Comparison of ENCODE assay signal across 9 cellular contexts in the genomic region with DNA sequence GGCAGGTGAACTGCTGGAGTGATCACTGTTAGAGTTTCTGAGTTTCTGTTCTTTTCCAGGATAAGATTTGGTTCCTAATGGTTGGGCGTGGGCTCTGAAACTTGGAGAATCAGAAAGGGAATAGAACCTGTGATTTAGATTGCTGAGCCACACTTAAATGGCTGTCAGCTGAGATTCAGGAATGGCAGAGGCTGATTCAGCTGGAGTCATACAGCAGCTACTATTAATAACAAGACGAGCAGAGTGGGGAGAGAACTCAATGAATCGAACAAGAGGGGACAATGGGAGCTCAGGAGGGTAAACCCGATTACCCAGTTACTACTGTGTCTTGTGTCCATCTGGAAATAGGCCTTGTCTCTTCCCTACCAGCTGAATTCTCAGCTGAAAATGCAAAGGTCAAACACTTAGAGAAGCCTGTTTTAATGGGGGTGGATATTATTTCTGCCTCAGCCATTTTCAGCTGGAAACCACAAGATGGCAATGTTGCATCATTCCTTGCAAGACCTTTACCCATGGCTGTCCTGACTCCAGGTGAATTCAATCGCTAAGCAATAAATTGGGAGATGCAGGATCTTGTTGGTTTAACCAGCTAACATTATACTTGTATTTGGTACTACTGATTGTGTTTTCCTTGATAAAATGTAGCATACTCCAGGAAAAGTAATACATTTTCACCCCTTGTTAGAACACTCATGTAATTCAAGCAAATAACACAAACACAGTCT.
DNase-seq lines count a peak whose midpoint lies in the region; ATAC-seq and TF ChIP-seq lines count a peak whose summit lies in the region.
"Had no signal": no experiment of that assay in that cellular context is flagged by ENCODE, and none has a peak within 500 bp of the region (broad histone marks: within the 10 kb centered on the region; RNA-seq: fewer than 3 reads in every experiment).

No MANE protein-coding gene starts in this region.

- H4K91ac ChIP-seq in neuronal stem cell (ENCODE audit: low read depth, low read length, poor library complexity), result no peak overlapping the region

- no peak overlapping the region for H2BK120ac ChIP-seq in neuronal stem cell (ENCODE audit: low read depth, low read length)

- H3K18ac ChIP-seq in neuronal stem cell (ENCODE audit: low read length), result no peak overlapping the region

- TF ChIP-seq POLR2A in GM18505 (IDR thresholded peaks at IDR 0.05; ENCODE audit: borderline replicate concordance, extremely low read depth, insufficient read depth, insufficient read length), result no peak

- H3K4ac ChIP-seq in neuronal stem cell (ENCODE audit: low read length), result no peak overlapping the region

- ATAC-seq in GM18505 (IDR thresholded peaks at IDR 0.05; ENCODE audit: unreplicated experiment), result peak; percentile 80
- ATAC-seq in HG02884 (IDR thresholded peaks at IDR 0.05; ENCODE audit: unreplicated experiment), result peak; percentile 73

- H3K4me2 ChIP-seq in neuronal stem cell (ENCODE audit: insufficient read depth, low read length, poor library complexity, severe bottlenecking), result no peak overlapping the region

- no peaks in the 10 kb centered on the region for H3K9me3 ChIP-seq in neuronal stem cell (replicated peaks in 1 of 2; ENCODE audit: control insufficient read depth in 2 of 2, insufficient read depth in 1 of 2, low read depth in 1 of 2, low read length in 2 of 2)

- no peak overlapping the region for H3K4me3 ChIP-seq in fibroblast of the aortic adventitia (ENCODE audit: low read depth, low read length)
- no peak overlapping the region for H3K4me3 ChIP-seq in neuronal stem cell (ENCODE audit: low read length in 2 of 2)
- H3K4me3 ChIP-seq: skin epidermis had no signal

- H3K23ac ChIP-seq in neuronal stem cell (ENCODE audit: low read depth, low read length, poor library complexity), result no peak overlapping the region

- H4K8ac ChIP-seq in neuronal stem cell (ENCODE audit: low read depth, low read length), result no peak overlapping the region

- no peak overlapping the region for H2BK15ac ChIP-seq in neuronal stem cell (ENCODE audit: low read length)

- no peak overlapping the region for H3K27ac ChIP-seq in neuronal stem cell (replicated peaks; ENCODE audit: low read length)
- H3K27ac ChIP-seq: skin epidermis had no signal

- H3K27me3 ChIP-seq in neuronal stem cell (ENCODE audit: control insufficient read depth in 3 of 3, insufficient read depth in 3 of 3, low read depth in 1 of 3, low read length in 3 of 3), result peaks cover 0 to 23% (median 0%) of the 10 kb centered on the region in 3 experiments

- H2BK5ac ChIP-seq in neuronal stem cell (ENCODE audit: low read length), result no peak overlapping the region

- H2AFZ ChIP-seq in neuronal stem cell (ENCODE audit: low read length), result no peak overlapping the region

- H2AK5ac ChIP-seq in neuronal stem cell (ENCODE audit: low read depth, low read length), result no peak overlapping the region

- no peaks in the 10 kb centered on the region for H3K79me1 ChIP-seq in neuronal stem cell (ENCODE audit: low read depth, low read length)

- no peak overlapping the region for H3K9ac ChIP-seq in neuronal stem cell (ENCODE audit: low read depth, low read length, poor library complexity)

- no peak overlapping the region for H2BK12ac ChIP-seq in neuronal stem cell (ENCODE audit: low read length)

- H3K36me3 ChIP-seq in neuronal stem cell (replicated peaks in 1 of 2; ENCODE audit: control insufficient read depth in 2 of 2, insufficient read depth in 2 of 2, low read length in 2 of 2), result no peaks in the 10 kb centered on the region

- H3K4me1 ChIP-seq in neuronal stem cell (ENCODE audit: control insufficient read depth in 2 of 2, insufficient read depth in 1 of 2, low read depth in 1 of 2, low read length in 2 of 2), result no peaks in the 10 kb centered on the region

- no CpG with 5 or more reads among the region's 5 CpGs for WGBS in neuronal stem cell (ENCODE audit: extremely low coverage in 2 of 2, insufficient read length in 2 of 2, insufficient replicate concordance in 1 of 2), 2 donors

- peak; percentile 70 for TF ChIP-seq CTCF in AG09319 (IDR thresholded peaks at IDR 0.05; ENCODE audit: low read depth, low read length)
- peak; percentile 88 for TF ChIP-seq CTCF in fibroblast of the aortic adventitia (IDR thresholded peaks at IDR 0.05; ENCODE audit: insufficient read depth, low read length)

- DNase-seq in AG09319 (ENCODE audit: extremely low read depth, low read depth), result peak; percentile 16
- peak; percentile 40 for DNase-seq in NCI-H1417 treated with DMSO at 0.1 percent for 48 hours (lab: John Stamatoyannopoulos, UW)
- peak; percentile 48 for DNase-seq in SKM-1 (lab: John Stamatoyannopoulos, UW; ENCODE audit: unreplicated experiment)
- peak; percentile 84 for DNase-seq in fibroblast of the aortic adventitia (ENCODE audit: low read depth)
- DNase-seq in neuronal stem cell (ENCODE audit: low spot score), result peak; percentile 70
- no peak for DNase-seq in activated gamma-delta T cell treated with Interleukin-2 at 50 U/mL for 16 hours

- no peak overlapping the region for H3K14ac ChIP-seq in neuronal stem cell (ENCODE audit: low read length)
